Comparison of ENCODE assay signal across 8 cellular contexts in genomic region chr6:150866147-150867073, GRCh38. TPM values are rescaled to one million over a fixed set of nuclear protein-coding genes. Genes with fewer than 3 reads are reported as not detected.
DNase-seq lines count a peak whose midpoint lies in the region; ATAC-seq and TF ChIP-seq lines count a peak whose summit lies in the region.

No MANE protein-coding gene starts in this region.

- no peaks in the 10 kb centered on the region for H3K79me2 ChIP-seq in parathyroid adenoma

- no peak for TF ChIP-seq CTCF in parathyroid adenoma (IDR thresholded peaks at IDR 0.05)
- no peak for TF ChIP-seq CTCF in tibial artery (IDR thresholded peaks at IDR 0.05)

- H3K4me3 Mint-ChIP-seq in activated naive CD8-positive, alpha-beta T cell treated with anti-CD3 and anti-CD28 coated beads for 36 hours, result peak overlapping the region; percentile 99

- H3K9me3 ChIP-seq in parathyroid adenoma (ENCODE audit: control insufficient read depth, low read length) (no peaks in the 10 kb centered on the region), tibial artery (no peaks in the 10 kb centered on the region)

- H3K27ac ChIP-seq in parathyroid adenoma, result peak overlapping the region; percentile 45
- peak overlapping the region; percentile 93 to 97 for H3K27ac ChIP-seq in tibial artery

- no peaks in the 10 kb centered on the region for H3K4me1 ChIP-seq in parathyroid adenoma
- H3K4me1 ChIP-seq in tibial artery, result peaks cover 0 to 21% (median 5%) of the 10 kb centered on the region in 4 donors

- peak overlapping the region; percentile 89 for H2AFZ ChIP-seq in parathyroid adenoma

- no peaks in the 10 kb centered on the region for H3K27me3 ChIP-seq in parathyroid adenoma (ENCODE audit: control insufficient read depth, insufficient read depth, low read length)
- no peaks in the 10 kb centered on the region for H3K27me3 ChIP-seq in tibial artery

- H3K27me3 Mint-ChIP-seq in activated naive CD8-positive, alpha-beta T cell treated with anti-CD3 and anti-CD28 coated beads for 36 hours, result peaks cover 21% of the 10 kb centered on the region

- H3K36me3 ChIP-seq in parathyroid adenoma (ENCODE audit: control insufficient read depth, insufficient read depth, low read length) (no peaks in the 10 kb centered on the region), tibial artery (no peaks in the 10 kb centered on the region)

- intact Hi-C loops in Right ventricle myocardium inferior (cut with DNase I) (no loop called here), tibial artery (cut with DNase I; ENCODE audit: low total_unique reads) (no loop called here)

- no peaks in the 10 kb centered on the region for H3K9me3 Mint-ChIP-seq in activated naive CD8-positive, alpha-beta T cell treated with anti-CD3 and anti-CD28 coated beads for 36 hours

- peak overlapping the region; percentile 91 for H3K4me2 ChIP-seq in parathyroid adenoma (ENCODE audit: low read length)

- H3K4me1 Mint-ChIP-seq in activated naive CD8-positive, alpha-beta T cell treated with anti-CD3 and anti-CD28 coated beads for 36 hours, result peaks cover 20% of the 10 kb centered on the region

- peak overlapping the region; percentile 46 for H3K4me3 ChIP-seq in parathyroid adenoma (ENCODE audit: low read depth, low read length)
- peak overlapping the region; percentile 81 to 89 for H3K4me3 ChIP-seq in tibial artery

- peaks cover 22% of the 10 kb centered on the region for H3K36me3 Mint-ChIP-seq in activated naive CD8-positive, alpha-beta T cell treated with anti-CD3 and anti-CD28 coated beads for 36 hours

- DNase-seq in GDM1 (lab: John Stamatoyannopoulos, UW) (peak; percentile 91), H4 (ENCODE audit: low spot score) (peak; percentile 75), LoVo (ENCODE audit: low spot score) (peak; percentile 78), SKM-1 treated with dmso at 0.1 percent for 144 hours (lab: John Stamatoyannopoulos, UW; ENCODE audit: unreplicated experiment) (peak; percentile 75), Right ventricle myocardium inferior (ENCODE audit: missing footprints) (peak; percentile 88), tibial artery (peak; percentile 81 to 95)
- DNase-seq in activated naive CD8-positive, alpha-beta T cell treated with anti-CD3 and anti-CD28 coated beads for 36 hours, result peak; percentile 87

- no peak overlapping the region for H3K9ac ChIP-seq in parathyroid adenoma

- H3K27ac Mint-ChIP-seq in activated naive CD8-positive, alpha-beta T cell treated with anti-CD3 and anti-CD28 coated beads for 36 hours, result peak overlapping the region; percentile 93

- ATAC-seq in Right ventricle myocardium inferior, result peak; percentile 87

RNA-seq across cellular contexts. Expression of gene MTHFD1L, which starts 0.9 kb away (rescaled TPM):
- 16.3 and 20.1 TPM in 2 replicates for total RNA-seq in H4 (2014; rRNA removed; shearing (Covaris generic))
- total RNA-seq in activated naive CD8-positive, alpha-beta T cell treated with anti-CD3 and anti-CD28 coated beads for 36 hours, result 100 to 1,000 TPM; 138 to 155 TPM
- 3.4 TPM for total RNA-seq in Right ventricle myocardium inferior

Comparison
In these comparisons a context has a peak if more than half of its experiments do, and no peak if none do; other contexts are left out.
1. Peak in every context shown above with its lines: DNase-seq, ATAC-seq, H3K4me3 ChIP-seq and H3K27ac ChIP-seq.